ENCODE assay signal across 8 cellular contexts in genomic region chr10:24901686-24902399, GRCh38. TPM values are rescaled to one million over a fixed set of nuclear protein-coding genes. Genes with fewer than 3 reads are reported as not detected.
DNase-seq lines count a peak whose midpoint lies in the region; ATAC-seq, FAIRE-seq and TF ChIP-seq lines count a peak whose summit lies in the region.

No MANE protein-coding gene starts in this region.

- H3K36me3 ChIP-seq in mucosa of descending colon (ENCODE audit: low read depth): no peaks in the 10 kb centered on the region

- no peaks in the 10 kb centered on the region for H3K9me3 Mint-ChIP-seq in activated T-cell treated with anti-CD3 and anti-CD28 coated beads, Interleukin-2, amount 50 U/mL, for 24 hours

- peaks cover 23% of the 10 kb centered on the region for H3K4me1 ChIP-seq in mucosa of descending colon (ENCODE audit: low read depth)

- peak; percentile 94 for ATAC-seq in mucosa of descending colon

- peaks cover 52% of the 10 kb centered on the region for H3K4me1 Mint-ChIP-seq in activated T-cell treated with anti-CD3 and anti-CD28 coated beads, Interleukin-2, amount 50 U/mL, for 24 hours (ENCODE audit: low read depth)

- H3K36me3 Mint-ChIP-seq in activated T-cell treated with anti-CD3 and anti-CD28 coated beads, Interleukin-2, amount 50 U/mL, for 24 hours (ENCODE audit: low read depth): no peaks in the 10 kb centered on the region

- no peak for DNase-seq in activated T-cell treated with anti-CD3 and anti-CD28 coated beads, Interleukin-2, amount 50 U/mL, for 24 hours
- DNase-seq in activated T-cell treated with anti-CD3 and anti-CD28 coated beads for 4 hours (no peak), H54 (ENCODE audit: insufficient read length, low spot score) (peak; percentile 51), NCI-H460 (ENCODE audit: extremely low read depth, low read depth) (peak; percentile 36), mucosa of descending colon (peak; percentile 70 to 82 (median 77)), SIG-M5 (lab: John Stamatoyannopoulos, UW) (no peak), NCI-H774 (lab: John Stamatoyannopoulos, UW) (no peak)

- H3K27me3 Mint-ChIP-seq in activated T-cell treated with anti-CD3 and anti-CD28 coated beads, Interleukin-2, amount 50 U/mL, for 24 hours: no peaks in the 10 kb centered on the region

- H3K27ac Mint-ChIP-seq in activated T-cell treated with anti-CD3 and anti-CD28 coated beads, Interleukin-2, amount 50 U/mL, for 24 hours: peak overlapping the region; percentile 69

- TF ChIP-seq POLR2A in H54 (IDR thresholded peaks at IDR 0.05; ENCODE audit: low read depth, low read length): no peak

- no peak for TF ChIP-seq CTCF in mucosa of descending colon (IDR thresholded peaks at IDR 0.05)

- H3K9me3 ChIP-seq in mucosa of descending colon: no peaks in the 10 kb centered on the region

- H3K4me3 Mint-ChIP-seq in activated T-cell treated with anti-CD3 and anti-CD28 coated beads, Interleukin-2, amount 50 U/mL, for 24 hours: no peak overlapping the region

- intact Hi-C loops in mucosa of descending colon (cut with DNase I, micrococcal nuclease): no loop called here

- H3K4me3 ChIP-seq in mucosa of descending colon: no peak overlapping the region

- peak; percentile 100 for FAIRE-seq in H54 (lab: Jason Lieb, UNC)
- peak; percentile 18 for FAIRE-seq in colon (lab: Jason Lieb, UNC)

RNA-seq across cellular contexts. Expression of gene PRTFDC1, which starts 50.6 kb away (rescaled TPM):
- total RNA-seq in NCI-H460 (2014; rRNA removed; shearing (Covaris generic)): 19.1 and 20.8 TPM in 2 replicates
- polyA plus RNA-seq in NCI-H460 (2014; cell fraction: nucleus; rRNA removed): 15.4 and 16.9 TPM in 2 replicates
- 10 to 100 TPM in 1 of 3 donors, 1 to 10 TPM in 2; 6.1 to 11.9 (median 6.9) TPM for total RNA-seq in mucosa of descending colon

Comparison
In these comparisons a context has a peak if more than half of its experiments do, and no peak if none do; other contexts are left out.
1. DNase-seq: peak in H54 (single experiment), NCI-H460 (single experiment) and mucosa of descending colon (3 of 3); none in activated T-cell treated with anti-CD3 and anti-CD28 coated beads, Interleukin-2, amount 50 U/mL, for 24 hours (single experiment), activated T-cell treated with anti-CD3 and anti-CD28 coated beads for 4 hours (single experiment), SIG-M5 (single experiment) and NCI-H774 (single experiment).